ENCODE assay signal across 29 cellular contexts in genomic region chr9:5791870-5792269, GRCh38.
"Had no signal": no experiment of that assay in that cellular context is flagged by ENCODE, and none has a peak within 500 bp of the region (broad histone marks: within the 10 kb centered on the region; RNA-seq: fewer than 3 reads in every experiment).

No MANE protein-coding gene starts in this region.

- H3K27ac ChIP-seq: esophagus muscularis mucosa, foreskin keratinocyte, heart left ventricle, parathyroid adenoma, right atrium auricular region, stomach, upper lobe of right lung had no signal

- H3K27me3 Mint-ChIP-seq: activated B cell treated with CpG ODN at 0.5 μM for 24 hours; naive B cell; stimulated activated naive B cell treated with anti-CD40 and anti-IgM and Interleukin-4, amounts not matched to agents 10 μg/mL and 1 μg/mL and 100 μg/mL, for 72 hours; T-cell had no signal

- H3K4me1 ChIP-seq: foreskin keratinocyte, right atrium auricular region, stomach, upper lobe of right lung had no signal

- H3K4me1 Mint-ChIP-seq: mesothelial cell of epicardium, neural crest cell had no signal

- H3K9me3 ChIP-seq: esophagus muscularis mucosa, heart left ventricle, right atrium auricular region, stomach, thyroid gland, upper lobe of right lung had no signal

- H3K27me3 ChIP-seq: esophagus muscularis mucosa, foreskin keratinocyte, heart left ventricle, right atrium auricular region, stomach, thyroid gland, upper lobe of right lung had no signal

- H3K4me3 ChIP-seq: esophagus muscularis mucosa, heart left ventricle, right atrium auricular region, smooth muscle cell, stomach, thyroid gland, upper lobe of right lung had no signal

- DNase-seq: activated B cell treated with CpG ODN at 0.5 μM for 24 hours; activated effector memory CD4-positive, alpha-beta T cell treated with Interleukin-2 at 50 U/mL for 16 hours; activated naive CD4-positive, alpha-beta T cell treated with Interleukin-2 at 50 U/mL for 16 hours; activated T-cell treated with anti-CD3 and anti-CD28 coated beads for 4 hours; dermis blood vessel endothelial cell; effector CD4-positive, alpha-beta T cell; foreskin keratinocyte; heart left ventricle; hypothalamus; immature natural killer cell; kidney; left colon; naive B cell; occipital lobe; stimulated activated CD4-positive, alpha-beta T cell treated with anti-CD3 and anti-CD28 coated beads, Interleukin-1b, Interleukin-23, amount 100 ng/mL, for 48 hours; stimulated activated CD4-positive, alpha-beta T cell treated with anti-CD3 and anti-CD28 coated beads, Interleukin-4, amount 100 ng/mL, for 4 hours; stimulated activated CD8-positive, alpha-beta memory T cell treated with anti-CD3 and anti-CD28 coated beads, Interleukin-4, amount 100 ng/mL, for 48 hours; stimulated activated naive B cell treated with anti-CD40 and anti-IgM and Interleukin-4, amounts not matched to agents 10 μg/mL and 1 μg/mL and 100 μg/mL, for 72 hours; stomach; T-cell; thyroid gland; upper lobe of right lung had no signal

- ATAC-seq: foreskin keratinocyte; heart left ventricle; left colon; stimulated activated naive B cell treated with anti-CD40 and anti-IgM and Interleukin-4, amounts not matched to agents 10 μg/mL and 1 μg/mL and 100 μg/mL, for 72 hours; T-cell; upper lobe of right lung had no signal

- H3K9me3 Mint-ChIP-seq: immature natural killer cell; mesothelial cell of epicardium; neural crest cell; T-cell; T-helper 2 cell treated with Interferon-gamma antibody and Interleukin-4, amounts not matched to agents 5 μg/mL and 100 μg/mL, for 36 hours had no signal

- H3K4me3 Mint-ChIP-seq: activated B cell treated with CpG ODN at 0.5 μM for 24 hours; immature natural killer cell; mesothelial cell of epicardium; naive B cell; neural crest cell; stimulated activated naive B cell treated with anti-CD40 and anti-IgM and Interleukin-4, amounts not matched to agents 10 μg/mL and 1 μg/mL and 100 μg/mL, for 72 hours; T-cell; T-helper 2 cell treated with Interferon-gamma antibody and Interleukin-4, amounts not matched to agents 5 μg/mL and 100 μg/mL, for 36 hours had no signal

- H3K27ac Mint-ChIP-seq: activated B cell treated with CpG ODN at 0.5 μM for 24 hours; mesothelial cell of epicardium; stimulated activated naive B cell treated with anti-CD40 and anti-IgM and Interleukin-4, amounts not matched to agents 10 μg/mL and 1 μg/mL and 100 μg/mL, for 72 hours; T-cell; T-helper 2 cell treated with Interferon-gamma antibody and Interleukin-4, amounts not matched to agents 5 μg/mL and 100 μg/mL, for 36 hours had no signal
